Comparison of ENCODE assay signal across 9 cellular contexts in genomic region chr10:78664929-78665525, GRCh38.
A peak's percentile ranks its signal among the peaks of the same experiment; 100 is the strongest.
DNase-seq lines count a peak whose midpoint lies in the region; ATAC-seq, FAIRE-seq and TF ChIP-seq lines count a peak whose summit lies in the region.
"Had no signal": no experiment of that assay in that cellular context is flagged by ENCODE, and none has a peak within 500 bp of the region (broad histone marks: within the 10 kb centered on the region; RNA-seq: fewer than 3 reads in every experiment).

No MANE protein-coding gene starts in this region.

- H2AFZ ChIP-seq in HepG2 (ENCODE audit: low read length) = no peak overlapping the region

- no peaks in the 10 kb centered on the region for H3K27me3 ChIP-seq in adrenal gland
- H3K27me3 ChIP-seq in HepG2 (ENCODE audit: control insufficient read depth in 1 of 2, insufficient read depth in 2 of 2, low read length in 2 of 2) = no peaks in the 10 kb centered on the region; a peak in 1 of 5 replicates

- TF ChIP-seq CTCF in adrenal gland (IDR thresholded peaks at IDR 0.05) (peak in 5 of 6 experiments; percentile 32 to 62 (median 56)), HepG2 (CRISPR knock-in tag; IDR thresholded peaks at IDR 0.05) (peak; percentile 54)

- no peak overlapping the region for H3K4me2 ChIP-seq in HepG2 (ENCODE audit: low read depth, low read length)

- POLR2A ChIA-PET in HepG2 (lab: Yijun Ruan, JAX) = no interaction called here

- H3K79me2 ChIP-seq in HepG2 (ENCODE audit: insufficient read depth, low read length) = no peaks in the 10 kb centered on the region

- no peaks in the 10 kb centered on the region for H4K20me1 ChIP-seq in HepG2 (ENCODE audit: insufficient read depth, low read length)

- in situ Hi-C loops in HepG2 (cut with HindIII; ENCODE audit: extremely low pct_ligation_motif_present, low pct_unique_long_range_greater_than_20kb) = no loop called here

- TF ChIP-seq EP300 in HepG2 (IDR thresholded peaks at IDR 0.05; ENCODE audit: low read depth in 2 of 2, low read length in 2 of 2) (no peak), HepG2 (CRISPR knock-in tag; IDR thresholded peaks at IDR 0.05; ENCODE audit: borderline replicate concordance) (no peak)

- H3K27ac ChIP-seq in adrenal gland (no peak overlapping the region), HepG2 (ENCODE audit: extremely low read length, insufficient read depth, low read length) (no peak overlapping the region)

- intact Hi-C loops in adrenal gland (cut with DNase I) (no loop called here), HepG2 (cut with micrococcal nuclease; ENCODE audit: unreplicated experiment) (no loop called here)

- BruUV-seq in HepG2 (replicated peaks; lab: Mats Ljungman, UMichigan) = no TSS peak

- no peaks in the 10 kb centered on the region for H3K4me1 ChIP-seq in adrenal gland (replicated peaks in 1 of 2)
- no peaks in the 10 kb centered on the region for H3K4me1 ChIP-seq in HepG2 (ENCODE audit: insufficient read depth, low read length)

- H3K9ac ChIP-seq in HepG2 (ENCODE audit: insufficient read depth, low read depth, low read length) = no peak overlapping the region

- H3K4me3 ChIP-seq in adrenal gland (no peak overlapping the region), HepG2 (replicated peaks in 1 of 3; ENCODE audit: insufficient read depth in 1 of 3, low read depth in 2 of 3, low read length in 3 of 3) (no peak overlapping the region)

- WGBS in adrenal gland, 4 donors = 57 to 71% (median 65%) methylated on average over 4 of the region's 4 CpGs
- WGBS in HepG2 (ENCODE audit: low lambda C conversion rate) = 15% methylated on average over 4 of the region's 4 CpGs

- no peak for FAIRE-seq in HepG2 (lab: Jason Lieb, UNC)
- FAIRE-seq: islet of Langerhans had no signal

- CTCF ChIA-PET in HepG2 (lab: Yijun Ruan, JAX; ENCODE audit: low intra/inter-chr PET ratio, low total read pairs) = interaction anchor here (1.3 kb wide), 1 partner anchor 531 kb away, joined by 4 read pairs; no protein-coding TSS in a partner anchor

- ATAC-seq in HepG2 = no peak
- ATAC-seq in HG03520 (IDR thresholded peaks at IDR 0.05; ENCODE audit: unreplicated experiment) = no peak

- H3K36me3 ChIP-seq in adrenal gland (replicated peaks in 1 of 2) (no peaks in the 10 kb centered on the region), HepG2 (replicated peaks in 1 of 2; ENCODE audit: control insufficient read depth in 1 of 2, insufficient read depth in 2 of 2, low read length in 2 of 2) (no peaks in the 10 kb centered on the region)

- TF ChIP-seq POLR2A in adrenal gland (IDR thresholded peaks at IDR 0.05) (no peak), HepG2 (IDR thresholded peaks at IDR 0.05; ENCODE audit: insufficient read depth in 1 of 2, low read depth in 2 of 2, low read length in 2 of 2) (no peak)

- DNase-seq in CMK (ENCODE audit: low read depth) (peak; percentile 35), HK-2 (ENCODE audit: unreplicated experiment) (peak; percentile 29), adrenal gland (peak in 2 of 7 donors; percentile 35 to 52), HepG2 (ENCODE audit: low spot score) (no peak), NCI-H2029 (lab: John Stamatoyannopoulos, UW) (no peak), NCI-H1694 (lab: John Stamatoyannopoulos, UW) (no peak), NCI-H1105 (lab: John Stamatoyannopoulos, UW) (no peak)

- no peaks in the 10 kb centered on the region for H3K9me3 ChIP-seq in adrenal gland (replicated peaks in 1 of 3)
- peaks cover 20% of the 10 kb centered on the region for H3K9me3 ChIP-seq in HepG2 (ENCODE audit: low read length)

- no peak for TF ChIP-seq RAD21 in HepG2 (CRISPR knock-in tag; IDR thresholded peaks at IDR 0.05)

TF ChIP-seq in HepG2, 621 proteins besides CTCF, POLR2A, EP300 and RAD21:
- TF ChIP-seq KLF15 (CRISPR knock-in tag; IDR thresholded peaks at IDR 0.05; ENCODE audit: borderline replicate concordance) = no peak
- peak; percentile 64 for TF ChIP-seq STAG1 (CRISPR knock-in tag; IDR thresholded peaks at IDR 0.05)

Comparison
In these comparisons a context has a peak if more than half of its experiments do, and no peak if none do; other contexts are left out.
1. DNase-seq: peak in CMK (single experiment) and HK-2 (single experiment); none in HepG2 (single experiment), NCI-H2029 (single experiment), NCI-H1694 (single experiment) and NCI-H1105 (single experiment).